Comparison of ENCODE assay signal across 9 cellular contexts in genomic region chr5:173789031-173789920, GRCh38.
DNase-seq lines count a peak whose midpoint lies in the region; ATAC-seq and TF ChIP-seq lines count a peak whose summit lies in the region.
"Had no signal": no experiment of that assay in that cellular context is flagged by ENCODE, and none has a peak within 500 bp of the region (broad histone marks: within the 10 kb centered on the region; RNA-seq: fewer than 3 reads in every experiment).

No MANE protein-coding gene starts in this region.

- peak in 1 of 2 donors; percentile 28 for TF ChIP-seq POLR2A in adrenal gland (IDR thresholded peaks at IDR 0.05)

- peaks cover 0 to 9% (median 0%) of the 10 kb centered on the region in 7 donors for H3K4me1 Mint-ChIP-seq in naive thymus-derived CD4-positive, alpha-beta T cell

- H3K27ac Mint-ChIP-seq in naive thymus-derived CD4-positive, alpha-beta T cell: no peak overlapping the region

- peaks cover 16 to 17% of the 10 kb centered on the region in 2 donors for H3K4me1 ChIP-seq in adrenal gland (replicated peaks in 1 of 2)
- H3K4me1 ChIP-seq in naive thymus-derived CD4-positive, alpha-beta T cell (ENCODE audit: control insufficient read depth in 2 of 2, insufficient read depth in 2 of 2, low read length in 2 of 2): no peaks in the 10 kb centered on the region

- H3K27me3 Mint-ChIP-seq in naive thymus-derived CD4-positive, alpha-beta T cell: peaks cover 0 to 4% (median 0%) of the 10 kb centered on the region in 5 donors

- H3K36me3 ChIP-seq in adrenal gland (replicated peaks in 1 of 2): no peaks in the 10 kb centered on the region
- H3K36me3 ChIP-seq in naive thymus-derived CD4-positive, alpha-beta T cell (ENCODE audit: control insufficient read depth in 2 of 3, insufficient read depth in 3 of 3, low read length in 3 of 3): no peaks in the 10 kb centered on the region

- 44 to 52% (median 49%) methylated on average over 9 to 11 of the region's 11 CpGs for WGBS in adrenal gland, 4 donors

- H3K9me3 ChIP-seq in adrenal gland (replicated peaks in 1 of 3): no peaks in the 10 kb centered on the region
- no peaks in the 10 kb centered on the region for H3K9me3 ChIP-seq in naive thymus-derived CD4-positive, alpha-beta T cell (ENCODE audit: control insufficient read depth in 2 of 3, low read length in 3 of 3)

- peak; percentile 58 for ATAC-seq in HG02885 (IDR thresholded peaks at IDR 0.05; ENCODE audit: poor library complexity, unreplicated experiment)
- peak; percentile 64 for ATAC-seq in naive thymus-derived CD4-positive, alpha-beta T cell
- no peak for ATAC-seq in GM21619 (IDR thresholded peaks at IDR 0.05; ENCODE audit: unreplicated experiment)
- no peak for ATAC-seq in HG02884 (IDR thresholded peaks at IDR 0.05; ENCODE audit: unreplicated experiment)

- TF ChIP-seq CTCF in adrenal gland (IDR thresholded peaks at IDR 0.05): no peak

- H3K4me3 ChIP-seq in adrenal gland: no peak overlapping the region
- no peak overlapping the region for H3K4me3 ChIP-seq in naive thymus-derived CD4-positive, alpha-beta T cell (ENCODE audit: low read length)

- no peaks in the 10 kb centered on the region for H3K27me3 ChIP-seq in adrenal gland
- no peaks in the 10 kb centered on the region for H3K27me3 ChIP-seq in naive thymus-derived CD4-positive, alpha-beta T cell (ENCODE audit: control insufficient read depth in 2 of 2, insufficient read depth in 2 of 2, low read length in 2 of 2)

- H3K36me3 Mint-ChIP-seq in naive thymus-derived CD4-positive, alpha-beta T cell: no peaks in the 10 kb centered on the region

- no peaks in the 10 kb centered on the region for H3K9me3 Mint-ChIP-seq in naive thymus-derived CD4-positive, alpha-beta T cell

- POLR2A ChIA-PET in naive thymus-derived CD4-positive, alpha-beta T cell (lab: Charles Lee): no interaction called here

- intact Hi-C loops in adrenal gland (cut with DNase I): no loop called here
- intact Hi-C loops in naive thymus-derived CD4-positive, alpha-beta T cell (cut with micrococcal nuclease): no loop called here

- peak overlapping the region; percentile 17 to 85 (median 79) for H3K27ac ChIP-seq in adrenal gland
- H3K27ac ChIP-seq in naive thymus-derived CD4-positive, alpha-beta T cell (ENCODE audit: low read depth, low read length): no peak overlapping the region

- H3K4me3 Mint-ChIP-seq in naive thymus-derived CD4-positive, alpha-beta T cell: no peak overlapping the region

- CTCF ChIA-PET in naive thymus-derived CD4-positive, alpha-beta T cell (lab: Charles Lee): no interaction called here

- DNase-seq in GM03348 (ENCODE audit: low spot score): peak; percentile 62
- peak; percentile 80 to 93 (median 88) for DNase-seq in adrenal gland
- DNase-seq in naive thymus-derived CD4-positive, alpha-beta T cell: no peak
- no peak for DNase-seq in NCI-H774 (lab: John Stamatoyannopoulos, UW)
- no peak for DNase-seq in GDM1 (lab: John Stamatoyannopoulos, UW)
- DNase-seq: NCI-H1092 had no signal

Comparison
In these comparisons a context has a peak if more than half of its experiments do, and no peak if none do; other contexts are left out.
1. DNase-seq: peak in GM03348 (single experiment) and adrenal gland (7 of 7); none in naive thymus-derived CD4-positive, alpha-beta T cell (0 of 9), NCI-H774 (single experiment) and GDM1 (single experiment).
2. ATAC-seq: peak in HG02885 (single experiment) and naive thymus-derived CD4-positive, alpha-beta T cell (single experiment); none in GM21619 (single experiment) and HG02884 (single experiment).